ENCODE assay signal across 1 cellular context in genomic region chr1:228165372-228166169, GRCh38.
TF ChIP-seq lines count a peak whose summit lies in the region.

TSS of gene IBA57 (plus strand) at chr1:228165804. CDS start at chr1:228165817, 13 bp downstream.

TF ChIP-seq in HepG2, 621 proteins besides CTCF, POLR2A, EP300 and RAD21 (continued from another document and continues in another):
- TF ChIP-seq ZHX2 (IDR thresholded peaks at IDR 0.05; ENCODE audit: low read depth) (peak; percentile 91), ZHX2 (CRISPR knock-in tag; IDR thresholded peaks at IDR 0.05; ENCODE audit: borderline replicate concordance) (0 out of 2 replicates have a peak, but pooled peaks have one; percentile 33), ZNF589 (CRISPR knock-in tag; conservative IDR thresholded peaks at IDR 0.05) (0 out of 2 replicates have a peak, but pooled peaks have one; percentile 10), ZNF292 (CRISPR knock-in tag; IDR thresholded peaks at IDR 0.05; ENCODE audit: borderline replicate concordance, low read depth) (no peak), LRRFIP1 (CRISPR knock-in tag; conservative IDR thresholded peaks at IDR 0.05) (no peak), KDM4B (CRISPR knock-in tag; IDR thresholded peaks at IDR 0.05) (no peak; the same call in 1 of the 2 replicates), ZNF577 (CRISPR knock-in tag; IDR thresholded peaks at IDR 0.05; ENCODE audit: borderline replicate concordance, low read depth) (no peak), ZSCAN22 (CRISPR knock-in tag; IDR thresholded peaks at IDR 0.05) (no peak), TFE3 (CRISPR knock-in tag; IDR thresholded peaks at IDR 0.05) (peak; percentile 46; the same call in 1 of the 2 replicates), YY1 (IDR thresholded peaks at IDR 0.05; ENCODE audit: insufficient read depth, insufficient replicate concordance, low read depth, low read length) (peak; percentile 98), ZNF879 (CRISPR knock-in tag; IDR thresholded peaks at IDR 0.05) (no peak), HBP1 (CRISPR knock-in tag; IDR thresholded peaks at IDR 0.05; ENCODE audit: low read depth) (peak; percentile 17; the same call in 1 of the 2 replicates), PCBP1 (IDR thresholded peaks at IDR 0.05; ENCODE audit: borderline replicate concordance, low read depth, low read length) (no peak), NR2F6 (IDR thresholded peaks at IDR 0.05) (no peak), NR2F6 (CRISPR knock-in tag; IDR thresholded peaks at IDR 0.05) (peak; percentile 29), SMC3 (IDR thresholded peaks at IDR 0.05; ENCODE audit: low read length) (no peak), MATR3 (CRISPR knock-in tag; IDR thresholded peaks at IDR 0.05) (no peak), ZNF660 (CRISPR knock-in tag; IDR thresholded peaks at IDR 0.05; ENCODE audit: borderline replicate concordance, low read depth) (no peak), SKI (IDR thresholded peaks at IDR 0.05; ENCODE audit: partially characterized antibody) (peak; percentile 45), KLF6 (CRISPR knock-in tag; IDR thresholded peaks at IDR 0.05) (peak; percentile 77; the same call in 1 of the 2 replicates), RORA (CRISPR knock-in tag; IDR thresholded peaks at IDR 0.05) (no peak), ZNF10 (CRISPR knock-in tag; IDR thresholded peaks at IDR 0.05; ENCODE audit: borderline replicate concordance, low read depth) (no peak), NR2F1 (CRISPR knock-in tag; IDR thresholded peaks at IDR 0.05) (0 out of 4 replicates have a peak, but pooled peaks of 1 of the 2 experiments have one; percentile 16), NAIF1 (CRISPR knock-in tag; IDR thresholded peaks at IDR 0.05; ENCODE audit: borderline replicate concordance) (peak; percentile 51; the same call in 1 of the 2 replicates), XRCC5 (optimal IDR thresholded peaks at IDR 0.05; ENCODE audit: low read length) (peak; percentile 83), KDM6A (CRISPR knock-in tag; IDR thresholded peaks at IDR 0.05; ENCODE audit: low read depth) (no peak), RFXANK (CRISPR knock-in tag; IDR thresholded peaks at IDR 0.05) (no peak), NPAS2 (CRISPR knock-in tag; IDR thresholded peaks at IDR 0.05; ENCODE audit: borderline replicate concordance) (no peak), MBD4 (IDR thresholded peaks at IDR 0.05; ENCODE audit: borderline replicate concordance, low read length) (no peak), GLI4 (CRISPR knock-in tag; IDR thresholded peaks at IDR 0.05; ENCODE audit: borderline replicate concordance) (0 out of 2 replicates have a peak, but pooled peaks have one; percentile 80), ZBTB10 (CRISPR knock-in tag; IDR thresholded peaks at IDR 0.05; ENCODE audit: borderline replicate concordance) (no peak), TFDP2 (CRISPR knock-in tag; IDR thresholded peaks at IDR 0.05) (peak; percentile 85), ZBTB37 (CRISPR knock-in tag; IDR thresholded peaks at IDR 0.05) (no peak), TOE1 (CRISPR knock-in tag; IDR thresholded peaks at IDR 0.05) (no peak), ZNF770 (CRISPR knock-in tag; IDR thresholded peaks at IDR 0.05) (peak; percentile 56; the same call in 1 of the 2 replicates), TERF1 (CRISPR knock-in tag; IDR thresholded peaks at IDR 0.05) (no peak), KLF11 (CRISPR knock-in tag; IDR thresholded peaks at IDR 0.05) (no peak), NCOA5 (CRISPR knock-in tag; IDR thresholded peaks at IDR 0.05) (no peak)
